Comparison of ENCODE assay signal across 11 cellular contexts in genomic region chr2:169069341-169069740, GRCh38. TPM values are rescaled to one million over a fixed set of nuclear protein-coding genes. Genes with fewer than 3 reads are reported as not detected.
DNase-seq lines count a peak whose midpoint lies in the region; ATAC-seq and TF ChIP-seq lines count a peak whose summit lies in the region.
"Had no signal": no experiment of that assay in that cellular context is flagged by ENCODE, and none has a peak within 500 bp of the region (broad histone marks: within the 10 kb centered on the region; RNA-seq: fewer than 3 reads in every experiment).

DHRS9 (plus strand) TSS chr2:169069563; CDS start chr2:169081582, 12,019 bp downstream.

- H3K4me1 Mint-ChIP-seq in chondrocyte (ENCODE audit: low read depth): no peaks in the 10 kb centered on the region
- peaks cover 2 to 4% of the 10 kb centered on the region in 2 donors for H3K4me1 Mint-ChIP-seq in effector memory CD8-positive, alpha-beta T cell (ENCODE audit: low read depth in 2 of 2)

- no peak within 1 kb of the TSS for H3K4me3 Mint-ChIP-seq in chondrocyte (ENCODE audit: unreplicated experiment)
- no peak within 1 kb of the TSS for H3K4me3 Mint-ChIP-seq in effector memory CD8-positive, alpha-beta T cell

- TF ChIP-seq CTCF in epithelial cell of proximal tubule (conservative IDR thresholded peaks at IDR 0.05; ENCODE audit: low read depth, low read length) (no peak), chondrocyte (IDR thresholded peaks at IDR 0.05) (no peak)

- no peaks in the 10 kb centered on the region for H3K9me3 Mint-ChIP-seq in chondrocyte (ENCODE audit: low read depth)
- no peaks in the 10 kb centered on the region for H3K9me3 Mint-ChIP-seq in effector memory CD8-positive, alpha-beta T cell

- no peak within 1 kb of the TSS for H3K4me3 ChIP-seq in epithelial cell of proximal tubule (ENCODE audit: low read depth, low read length)

- no peak within 1 kb of the TSS for H3K27ac Mint-ChIP-seq in chondrocyte (ENCODE audit: unreplicated experiment)
- H3K27ac Mint-ChIP-seq in effector memory CD8-positive, alpha-beta T cell: peak within 1 kb of the TSS in 1 of 2 donors; percentile 31
- H3K27ac Mint-ChIP-seq: progenitor cell of endocrine pancreas had no signal

- no peak for ATAC-seq in effector memory CD8-positive, alpha-beta T cell (replicated peaks)

- H3K36me3 Mint-ChIP-seq in chondrocyte (ENCODE audit: low read depth): no peaks in the 10 kb centered on the region
- no peaks in the 10 kb centered on the region for H3K36me3 Mint-ChIP-seq in effector memory CD8-positive, alpha-beta T cell (ENCODE audit: insufficient read depth)

- peaks cover 2% of the 10 kb centered on the region for H3K27me3 Mint-ChIP-seq in chondrocyte (ENCODE audit: low read depth)
- H3K27me3 Mint-ChIP-seq in effector memory CD8-positive, alpha-beta T cell: peaks cover 0 to 8% of the 10 kb centered on the region in 2 donors

- DNase-seq in activated CD4-positive, alpha-beta T cell treated with anti-CD3 and anti-CD28 coated beads for 24 hours (ENCODE audit: low read depth in 2 of 2): peak; percentile 6 to 8
- DNase-seq in activated CD4-positive, alpha-beta T cell treated with anti-CD3 and anti-CD28 coated beads, Interleukin-2, amount 50 U/mL, for 1 hour: no peak
- DNase-seq in NOMO-1 treated with dmso at 0.1 percent for 144 hours (lab: John Stamatoyannopoulos, UW; ENCODE audit: unreplicated experiment): peak; percentile 93
- DNase-seq in epithelial cell of proximal tubule (ENCODE audit: low read depth): peak; percentile 91
- peak; percentile 23 to 40 for DNase-seq in stimulated activated CD4-positive, alpha-beta T cell treated with anti-CD3 and anti-CD28 coated beads, Interleukin-2, amount 100 ng/mL, for 24 hours
- no peak for DNase-seq in NCI-H1417 treated with DMSO at 0.1 percent for 48 hours (lab: John Stamatoyannopoulos, UW)
- no peak for DNase-seq in chondrocyte (ENCODE audit: low spot score)
- no peak for DNase-seq in effector memory CD8-positive, alpha-beta T cell
- DNase-seq: foreskin melanocyte, NCI-H345 had no signal

RNA-seq across cellular contexts. Expression of gene DHRS9, which starts in this region (rescaled TPM):
- total RNA-seq in epithelial cell of proximal tubule (0.14 and 0.35 TPM in 2 replicates), chondrocyte (not detected in 3 replicates)
- total RNA-seq: progenitor cell of endocrine pancreas had no signal

Comparison
In these comparisons a context has a peak if more than half of its experiments do, and no peak if none do; other contexts are left out.
1. DNase-seq: peak in activated CD4-positive, alpha-beta T cell treated with anti-CD3 and anti-CD28 coated beads for 24 hours (2 of 2), NOMO-1 treated with dmso at 0.1 percent for 144 hours (single experiment) and stimulated activated CD4-positive, alpha-beta T cell treated with anti-CD3 and anti-CD28 coated beads, Interleukin-2, amount 100 ng/mL, for 24 hours (2 of 2); none in activated CD4-positive, alpha-beta T cell treated with anti-CD3 and anti-CD28 coated beads, Interleukin-2, amount 50 U/mL, for 1 hour (single experiment), NCI-H1417 treated with DMSO at 0.1 percent for 48 hours (single experiment), chondrocyte (single experiment) and effector memory CD8-positive, alpha-beta T cell (0 of 3).
2. Peak in DNase-seq in epithelial cell of proximal tubule; RNA of the gene not detected or under 1 TPM.